ENCODE assay signal across 7 cellular contexts in genomic region chr20:63864978-63865640, GRCh38. TPM values are rescaled to one million over a fixed set of nuclear protein-coding genes. Genes with fewer than 3 reads are reported as not detected.
DNase-seq lines count a peak whose midpoint lies in the region; ATAC-seq, FAIRE-seq and TF ChIP-seq lines count a peak whose summit lies in the region.

TPD52L2 (plus strand) TSS chr20:63865270; CDS start chr20:63865366, 96 bp downstream.

- no peaks in the 10 kb centered on the region for H3K9me2 ChIP-seq in hepatocyte (replicated peaks; ENCODE audit: insufficient read depth)

- H2AFZ ChIP-seq in hepatocyte, result peak within 1 kb of the TSS; percentile 66

- H3K79me2 ChIP-seq in hepatocyte, result peaks cover 44% of the 10 kb centered on the region

- H3K4me2 ChIP-seq in hepatocyte, result peak within 1 kb of the TSS; percentile 88

- no peaks in the 10 kb centered on the region for H3K27me3 ChIP-seq in hepatocyte

- peak; percentile 96 for FAIRE-seq in GM18507 (lab: Jason Lieb, UNC)

- under 1% methylated on average over 66 of the region's 68 CpGs for WGBS in hepatocyte (ENCODE audit: low lambda C conversion rate, missing lambda C conversion rate)

- DNase-seq in GM18507 (ENCODE audit: extremely low spot score, insufficient read length, low read depth) (peak; percentile 95), NCI-H2081 (lab: John Stamatoyannopoulos, UW) (peak; percentile 99 to 100), T1000 (lab: John Stamatoyannopoulos, UW) (peak; percentile 90), astrocyte of the hippocampus (ENCODE audit: low read depth, low spot score) (peak; percentile 99), hepatocyte (ENCODE audit: low spot score) (peak; percentile 99), renal cortical epithelial cell (ENCODE audit: low read depth) (peak; percentile 98)

- no peak for TF ChIP-seq CTCF in hepatocyte (IDR thresholded peaks at IDR 0.05; ENCODE audit: poor library complexity)

- ATAC-seq in HG02981 (IDR thresholded peaks at IDR 0.05; ENCODE audit: unreplicated experiment), result peak; percentile 64

- H3K27ac ChIP-seq in hepatocyte, result peak within 1 kb of the TSS; percentile 94

- H3K4me3 ChIP-seq in hepatocyte, result peak within 1 kb of the TSS; percentile 67

- H3K4me1 ChIP-seq in hepatocyte (ENCODE audit: insufficient read depth), result peaks cover 15% of the 10 kb centered on the region

- H4K20me1 ChIP-seq in hepatocyte (ENCODE audit: insufficient read depth, poor library complexity, severe bottlenecking), result peaks cover 10% of the 10 kb centered on the region

- no peaks in the 10 kb centered on the region for H3K36me3 ChIP-seq in hepatocyte (replicated peaks; ENCODE audit: insufficient read depth, low read depth)

- H3K9me3 ChIP-seq in hepatocyte (ENCODE audit: low read depth), result no peaks in the 10 kb centered on the region

RNA-seq across cellular contexts. Expression of gene TPD52L2, which starts in this region (rescaled TPM):
- total RNA-seq in hepatocyte (83.2 and 86.2 TPM in 2 replicates), renal cortical epithelial cell (154 and 158 TPM in 2 replicates)
- 93.8 and 98.1 TPM in 2 replicates for polyA plus RNA-seq in hepatocyte

Comparison
In these comparisons a context has a peak if more than half of its experiments do, and no peak if none do; other contexts are left out.
1. Peak in every context shown above with its lines: DNase-seq, ATAC-seq, H3K4me3 ChIP-seq and H3K27ac ChIP-seq.